13 cellular contexts compared by ENCODE assay signal in genomic region chr1:87167157-87167810, GRCh38.
A peak's percentile ranks its signal among the peaks of the same experiment; 100 is the strongest.
DNase-seq lines count a peak whose midpoint lies in the region; ATAC-seq and TF ChIP-seq lines count a peak whose summit lies in the region.
"Had no signal": no experiment of that assay in that cellular context is flagged by ENCODE, and none has a peak within 500 bp of the region (broad histone marks: within the 10 kb centered on the region; RNA-seq: fewer than 3 reads in every experiment).

No MANE protein-coding gene starts in this region.

- intact Hi-C loops in left ventricle myocardium inferior (cut with micrococcal nuclease): no loop called here
- intact Hi-C loops in posterior cingulate gyrus (cut with DNase I): no loop called here

- in situ Hi-C loops in GM13977 (cut with MboI; ENCODE audit: low pct_unique_long_range_greater_than_20kb, low sequenced_read_pairs, unreplicated experiment): no loop called here

- no peak overlapping the region for H3K27ac ChIP-seq in H9 (ENCODE audit: insufficient read length, low read depth, low read length)
- peak overlapping the region; percentile 1 for H3K27ac ChIP-seq in left ventricle myocardium inferior (replicated peaks)
- no peak overlapping the region for H3K27ac ChIP-seq in neuronal stem cell (replicated peaks; ENCODE audit: low read length)
- H3K27ac ChIP-seq: A549, C4-2B, HL-60 had no signal

- no peak for ATAC-seq in GM21360 (IDR thresholded peaks at IDR 0.05; ENCODE audit: unreplicated experiment)
- ATAC-seq: A549 had no signal

- H3K4me3 ChIP-seq in left ventricle myocardium inferior (no peak overlapping the region), neuronal stem cell (ENCODE audit: low read length in 2 of 2) (no peak overlapping the region)
- H3K4me3 ChIP-seq: A549 had no signal

- H3K4ac ChIP-seq in H9 (ENCODE audit: low read depth, low read length): no peak overlapping the region
- H3K4ac ChIP-seq in neuronal stem cell (ENCODE audit: low read length): no peak overlapping the region

- H3K56ac ChIP-seq in H9 (ENCODE audit: insufficient read length, low read depth, low read length): no peak overlapping the region

- no peaks in the 10 kb centered on the region for H3K36me3 Mint-ChIP-seq in H9 (ENCODE audit: insufficient read depth in 1 of 3, low read depth in 3 of 3)
- no peaks in the 10 kb centered on the region for H3K36me3 Mint-ChIP-seq in brain
- H3K36me3 Mint-ChIP-seq: CD4-positive, alpha-beta memory T cell had no signal

- H3K4me2 ChIP-seq in H9 (ENCODE audit: insufficient read depth, insufficient read length, low read length) (no peak overlapping the region), neuronal stem cell (ENCODE audit: insufficient read depth, low read length, poor library complexity, severe bottlenecking) (no peak overlapping the region)
- H3K4me2 ChIP-seq: A549 had no signal

- H3K79me2 ChIP-seq in H9 (ENCODE audit: insufficient read depth, low read length): no peaks in the 10 kb centered on the region

- H3K27me3 ChIP-seq in H9 (ENCODE audit: insufficient read depth, low read length) (no peaks in the 10 kb centered on the region), left ventricle myocardium inferior (ENCODE audit: low read depth) (peaks cover 2% of the 10 kb centered on the region), neuronal stem cell (ENCODE audit: control insufficient read depth in 3 of 3, insufficient read depth in 3 of 3, low read depth in 1 of 3, low read length in 3 of 3) (peaks cover 0 to under 1% (median 0%) of the 10 kb centered on the region in 3 experiments)
- H3K27me3 ChIP-seq: BE2C had no signal

- no CpG with 5 or more reads among the region's 8 CpGs for WGBS in H9 (ENCODE audit: extremely low coverage, insufficient read length, low lambda C conversion rate)
- WGBS in neuronal stem cell (ENCODE audit: extremely low coverage in 2 of 2, insufficient read length in 2 of 2, insufficient replicate concordance in 1 of 2), 2 donors: no CpG with 5 or more reads among the region's 8 CpGs

- no peaks in the 10 kb centered on the region for H3K9me3 ChIP-seq in H9 (ENCODE audit: control insufficient read depth, low read depth, low read length)
- H3K9me3 ChIP-seq in left ventricle myocardium inferior (replicated peaks): no peaks in the 10 kb centered on the region
- no peaks in the 10 kb centered on the region for H3K9me3 ChIP-seq in neuronal stem cell (replicated peaks in 1 of 2; ENCODE audit: control insufficient read depth in 2 of 2, insufficient read depth in 1 of 2, low read depth in 1 of 2, low read length in 2 of 2)
- H3K9me3 ChIP-seq: A549, BE2C had no signal

- H3K9ac ChIP-seq in H9 (ENCODE audit: extremely low read depth, insufficient read length, low read length): no peak overlapping the region
- H3K9ac ChIP-seq in neuronal stem cell (ENCODE audit: low read depth, low read length, poor library complexity): no peak overlapping the region

- no peak overlapping the region for H3K4me3 Mint-ChIP-seq in H9
- no peak overlapping the region for H3K4me3 Mint-ChIP-seq in brain
- H3K4me3 Mint-ChIP-seq: CD4-positive, alpha-beta memory T cell had no signal

- DNase-seq in H9 (no peak), left ventricle myocardium inferior (no peak), neuronal stem cell (ENCODE audit: low spot score) (no peak), GM13977 (ENCODE audit: low spot score) (no peak), posterior cingulate gyrus (no peak)
- DNase-seq: BE2C; CD4-positive, alpha-beta memory T cell; EL had no signal

- H3K18ac ChIP-seq in H9 (ENCODE audit: insufficient read length, low read depth, low read length) (no peak overlapping the region), neuronal stem cell (ENCODE audit: low read length) (peak overlapping the region; percentile 86)

- H3K36me3 ChIP-seq in left ventricle myocardium inferior: no peaks in the 10 kb centered on the region
- no peaks in the 10 kb centered on the region for H3K36me3 ChIP-seq in neuronal stem cell (replicated peaks in 1 of 2; ENCODE audit: control insufficient read depth in 2 of 2, insufficient read depth in 2 of 2, low read length in 2 of 2)
- H3K36me3 ChIP-seq: BE2C had no signal

- no peak overlapping the region for H2AK5ac ChIP-seq in H9 (ENCODE audit: insufficient read length, low read length)
- H2AK5ac ChIP-seq in neuronal stem cell (ENCODE audit: low read depth, low read length): no peak overlapping the region

- no peak overlapping the region for H2BK120ac ChIP-seq in H9 (ENCODE audit: low read depth, low read length, poor library complexity, severe bottlenecking)
- no peak overlapping the region for H2BK120ac ChIP-seq in neuronal stem cell (ENCODE audit: low read depth, low read length)

- H3K14ac ChIP-seq in H9 (ENCODE audit: insufficient read depth, low read length) (no peak overlapping the region), neuronal stem cell (ENCODE audit: low read length) (peak overlapping the region; percentile 3)

- TF ChIP-seq CTCF in H9 (conservative IDR thresholded peaks at IDR 0.05): no peak
- TF ChIP-seq CTCF in brain (conservative IDR thresholded peaks at IDR 0.05): no peak
- TF ChIP-seq CTCF in left ventricle myocardium inferior (IDR thresholded peaks at IDR 0.05; ENCODE audit: borderline replicate concordance): no peak
- TF ChIP-seq CTCF in GM13977 (IDR thresholded peaks at IDR 0.05; ENCODE audit: extremely low read depth, insufficient read depth, missing control alignments): no peak

- no peak overlapping the region for H2BK20ac ChIP-seq in H9 (ENCODE audit: low read depth, low read length, poor library complexity, severe bottlenecking)

- H3K4me1 ChIP-seq in H9 (ENCODE audit: insufficient read depth, low read length) (no peaks in the 10 kb centered on the region), left ventricle myocardium inferior (no peaks in the 10 kb centered on the region), neuronal stem cell (ENCODE audit: control insufficient read depth in 2 of 2, insufficient read depth in 1 of 2, low read depth in 1 of 2, low read length in 2 of 2) (peaks cover 0 to 22% of the 10 kb centered on the region in 2 donors)
- H3K4me1 ChIP-seq: A549, BE2C had no signal

- no peaks in the 10 kb centered on the region for H4K20me1 ChIP-seq in H9 (ENCODE audit: control insufficient read depth, insufficient read depth, insufficient read length)

- H2BK12ac ChIP-seq in H9 (ENCODE audit: insufficient read length, low read depth, low read length) (no peak overlapping the region), neuronal stem cell (ENCODE audit: low read length) (no peak overlapping the region)

- H4K91ac ChIP-seq in H9 (ENCODE audit: insufficient read length, low read depth, low read length): no peak overlapping the region
- H4K91ac ChIP-seq in neuronal stem cell (ENCODE audit: low read depth, low read length, poor library complexity): no peak overlapping the region

- H2AFZ ChIP-seq in H9 (ENCODE audit: low read length): no peak overlapping the region
- no peak overlapping the region for H2AFZ ChIP-seq in neuronal stem cell (ENCODE audit: low read length)

- H3T11ph ChIP-seq in H9 (ENCODE audit: low read length): no peak overlapping the region

- H3K27ac Mint-ChIP-seq in H9: peak overlapping the region in 2 of 3 experiments; percentile 20 to 29; a peak in 2 of 7 replicates
- H3K27ac Mint-ChIP-seq in brain: peak overlapping the region; percentile 11 to 93 (median 56)

- H2BK5ac ChIP-seq in H9 (ENCODE audit: insufficient read length, low read length) (no peak overlapping the region), neuronal stem cell (ENCODE audit: low read length) (peak overlapping the region; percentile 67)

- no peaks in the 10 kb centered on the region for H3K79me1 ChIP-seq in H9 (ENCODE audit: insufficient read depth, low read depth, low read length, poor library complexity, severe bottlenecking)
- H3K79me1 ChIP-seq in neuronal stem cell (ENCODE audit: low read depth, low read length): no peaks in the 10 kb centered on the region

- H3K4me1 Mint-ChIP-seq in H9 (peaks cover 6 to 11% of the 10 kb centered on the region in 2 experiments; a peak in 3 of 4 replicates), brain (peaks cover 53% of the 10 kb centered on the region)
- H3K4me1 Mint-ChIP-seq: CD4-positive, alpha-beta memory T cell had no signal

- H2BK15ac ChIP-seq in H9 (ENCODE audit: low read depth, low read length) (no peak overlapping the region), neuronal stem cell (ENCODE audit: low read length) (peak overlapping the region; percentile 31)

- no peak overlapping the region for H4K5ac ChIP-seq in H9 (ENCODE audit: insufficient read length, low read depth, low read length)

- no peak overlapping the region for H4K8ac ChIP-seq in H9 (replicated peaks; ENCODE audit: insufficient read length, low read depth, low read length)
- H4K8ac ChIP-seq in neuronal stem cell (ENCODE audit: low read depth, low read length): no peak overlapping the region

- H3K27me3 Mint-ChIP-seq in H9 (ENCODE audit: low read depth) (no peaks in the 10 kb centered on the region; the same call in 1 of the 2 replicates), brain (no peaks in the 10 kb centered on the region)

- H3K23me2 ChIP-seq in H9 (ENCODE audit: insufficient read length, low read depth, low read length, poor library complexity, severe bottlenecking): no peaks in the 10 kb centered on the region

- H3K9me3 Mint-ChIP-seq in H9 (no peaks in the 10 kb centered on the region), brain (peaks cover 0 to 4% (median 0%) of the 10 kb centered on the region in 5 experiments)
- H3K9me3 Mint-ChIP-seq: CD4-positive, alpha-beta memory T cell had no signal

- no peak overlapping the region for H3K23ac ChIP-seq in H9 (ENCODE audit: insufficient read length, low read depth, low read length)
- H3K23ac ChIP-seq in neuronal stem cell (ENCODE audit: low read depth, low read length, poor library complexity): no peak overlapping the region
